1 cellular context compared by ENCODE assay signal in genomic region chr12:44510510-44510909, GRCh38.
A peak's percentile ranks its signal among the peaks of the same experiment; 100 is the strongest.
TF ChIP-seq lines count a peak whose summit lies in the region.

No MANE protein-coding gene starts in this region.

TF ChIP-seq in HepG2, 621 proteins besides CTCF, POLR2A, EP300 and RAD21:
- TF ChIP-seq RARG (CRISPR knock-in tag; IDR thresholded peaks at IDR 0.05; ENCODE audit: low read depth) = no peak
- TF ChIP-seq STAG1 (CRISPR knock-in tag; IDR thresholded peaks at IDR 0.05) = peak; percentile 8; the same call in 1 of the 2 replicates
